Comparison of ENCODE assay signal across 1 cellular context in genomic region chr17:43210576-43210975, GRCh38.
A peak's percentile ranks its signal among the peaks of the same experiment; 100 is the strongest.
TF ChIP-seq lines count a peak whose summit lies in the region.

No MANE protein-coding gene starts in this region.

TF ChIP-seq in K562, 482 proteins besides CTCF, POLR2A, EP300 and RAD21:
- TF ChIP-seq CEBPB (tag; IDR thresholded peaks at IDR 0.05) = peak; percentile 76
- TF ChIP-seq CEBPG (CRISPR knock-in tag; IDR thresholded peaks at IDR 0.05) = no peak
- peak; percentile 24 to 68; a peak in 3 of 4 replicates for TF ChIP-seq CEBPG (tag; conservative IDR thresholded peaks at IDR 0.05 in 1 of 2, IDR thresholded peaks at IDR 0.05 in 1 of 2)
- no peak for TF ChIP-seq ZKSCAN8 (CRISPR knock-in tag; IDR thresholded peaks at IDR 0.05)
